ENCODE assay signal across 15 cellular contexts in the genomic region with DNA sequence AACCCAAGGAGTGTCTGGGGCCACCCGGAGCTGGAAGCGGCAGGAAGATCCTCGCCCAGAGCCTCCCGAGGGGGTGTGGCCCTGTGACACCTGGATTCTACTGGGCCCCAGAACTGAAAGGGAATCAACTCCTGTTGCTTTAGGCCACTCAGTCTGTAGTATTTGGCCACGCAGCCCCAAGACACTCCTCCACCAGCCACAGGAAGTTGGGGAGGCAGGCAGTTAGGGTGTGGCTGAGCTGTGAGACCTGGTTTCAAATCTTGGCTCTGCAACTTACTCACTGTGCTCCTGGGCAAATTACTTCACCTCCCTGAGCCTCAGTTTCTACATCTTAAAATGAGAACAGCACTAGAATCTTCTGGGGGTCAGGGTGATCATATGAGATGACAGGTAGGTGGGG.
"Had no signal": no experiment of that assay in that cellular context is flagged by ENCODE, and none has a peak within 500 bp of the region (broad histone marks: within the 10 kb centered on the region; RNA-seq: fewer than 3 reads in every experiment).

No MANE protein-coding gene starts in this region.

- H3K36me3 Mint-ChIP-seq: naive thymus-derived CD8-positive, alpha-beta T cell; neural progenitor cell had no signal

- DNase-seq: esophagus squamous epithelium; foreskin fibroblast; glutamatergic neuron; islet precursor cell; mucosa of descending colon; naive thymus-derived CD8-positive, alpha-beta T cell; nucleus accumbens; ovary; sigmoid colon; stimulated activated CD4-positive, alpha-beta T cell treated with anti-CD3 and anti-CD28 coated beads, Interleukin-12 subunit alpha, Interleukin-12 subunit beta, amount 100 ng/mL, for 4 hours; stimulated activated naive CD4-positive, alpha-beta T cell; stomach; substantia nigra; transverse colon had no signal

- H3K4me1 Mint-ChIP-seq: naive thymus-derived CD8-positive, alpha-beta T cell had no signal

- H3K9me3 Mint-ChIP-seq: neural progenitor cell had no signal

- H3K4me3 Mint-ChIP-seq: naive thymus-derived CD8-positive, alpha-beta T cell; neural progenitor cell had no signal

- H3K27ac Mint-ChIP-seq: naive thymus-derived CD8-positive, alpha-beta T cell; neural progenitor cell had no signal
